8 cellular contexts compared by ENCODE assay signal in the genomic region with DNA sequence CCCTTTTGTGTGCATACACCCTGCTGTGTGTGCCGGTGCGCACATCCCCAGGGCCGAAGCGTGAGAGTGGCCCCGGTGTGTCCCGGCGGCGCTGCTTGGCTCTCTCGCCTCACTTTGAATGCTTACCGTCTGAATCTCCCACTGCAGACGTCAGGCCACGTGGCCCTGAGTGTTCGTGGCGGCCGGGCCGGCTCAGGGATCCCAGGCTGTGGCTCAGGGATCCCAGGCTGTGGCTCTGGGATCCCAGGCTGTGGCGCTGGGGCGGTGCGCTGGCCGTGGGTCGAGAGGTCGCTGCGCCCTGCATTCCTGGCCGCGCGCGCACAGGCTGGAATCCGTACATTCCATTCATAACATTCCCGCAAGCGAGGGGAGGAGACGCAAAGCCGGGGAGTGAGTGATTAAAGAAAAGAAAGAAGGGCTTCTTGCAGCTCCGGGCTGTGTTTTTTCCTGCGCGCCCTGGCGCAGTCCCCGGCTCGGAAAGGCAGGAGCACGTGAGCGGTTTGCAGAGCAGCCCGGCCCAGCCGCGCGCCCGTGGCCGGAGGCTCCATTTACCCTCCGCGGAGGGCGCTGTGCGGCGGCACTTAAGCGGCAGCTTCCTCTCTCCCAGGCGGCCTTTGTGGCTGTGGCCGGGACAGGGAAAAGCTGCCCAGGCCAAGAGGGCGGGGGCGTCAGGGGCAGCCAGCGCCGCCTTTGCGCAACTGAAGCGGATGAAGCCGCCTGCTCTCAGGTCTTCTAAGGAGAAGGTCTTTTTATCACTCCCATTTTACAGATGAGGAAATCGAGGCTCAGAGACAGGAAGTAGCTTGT.
DNase-seq lines count a peak whose midpoint lies in the region; ATAC-seq and TF ChIP-seq lines count a peak whose summit lies in the region.

No MANE protein-coding gene starts in this region.

- DNase-seq in AG09319 (ENCODE audit: extremely low read depth, low read depth) (peak; percentile 77), NCI-H2227 (lab: John Stamatoyannopoulos, UW; ENCODE audit: unreplicated experiment) (peak; percentile 56), ecto neural progenitor cell (ENCODE audit: low spot score) (peak; percentile 91), right lobe of liver (peak; percentile 78 to 91 (median 90)), thoracic aorta (ENCODE audit: low spot score) (peak; percentile 56), NCI-H345 (lab: John Stamatoyannopoulos, UW) (no peak)
- DNase-seq in stimulated activated CD4-positive, alpha-beta T cell treated with anti-CD3 and anti-CD28 coated beads, Interleukin-4, amount 100 ng/mL, for 4 hours: no peak
- DNase-seq in stimulated activated CD4-positive, alpha-beta T cell treated with anti-CD3 and anti-CD28 coated beads, Interleukin-2, amount 100 ng/mL, for 48 hours: no peak

- no peaks in the 10 kb centered on the region for H3K36me3 ChIP-seq in right lobe of liver
- H3K36me3 ChIP-seq in thoracic aorta: no peaks in the 10 kb centered on the region

- peak; percentile 82 for TF ChIP-seq POLR2A in right lobe of liver (IDR thresholded peaks at IDR 0.05)

- ATAC-seq in right lobe of liver (peak; percentile 77 to 83 (median 78)), thoracic aorta (ENCODE audit: insufficient number of reproducible peaks, low FRiP score, low read depth) (peak; percentile 50)

- peaks cover 0 to 45% (median 19%) of the 10 kb centered on the region in 4 donors for H3K4me1 ChIP-seq in right lobe of liver
- H3K4me1 ChIP-seq in thoracic aorta (ENCODE audit: control insufficient read depth in 1 of 2, low read depth in 2 of 2): peaks cover 38 to 72% of the 10 kb centered on the region in 2 donors

- H3K9me3 ChIP-seq in right lobe of liver (no peaks in the 10 kb centered on the region), thoracic aorta (no peaks in the 10 kb centered on the region)

- intact Hi-C loops in right lobe of liver (cut with DNase I): loop anchor here in 1 of 2 donors (10.0 kb wide), 2 partner anchors 77 to 107 kb away; no protein-coding TSS in a partner anchor

- H3K27ac ChIP-seq in right lobe of liver (peak overlapping the region; percentile 57 to 88 (median 78)), thoracic aorta (peak overlapping the region; percentile 97)

- H3K27me3 ChIP-seq in right lobe of liver (no peaks in the 10 kb centered on the region), thoracic aorta (replicated peaks; ENCODE audit: insufficient read depth) (no peaks in the 10 kb centered on the region)

- WGBS in right lobe of liver (ENCODE audit: insufficient coverage, low coverage, low lambda C conversion rate, missing lambda C conversion rate): 0% methylated on average over 16 of the region's 62 CpGs

- peak overlapping the region; percentile 38 to 48 (median 45) for H3K4me3 ChIP-seq in right lobe of liver
- peak overlapping the region; percentile 54 for H3K4me3 ChIP-seq in thoracic aorta

- TF ChIP-seq CTCF in AG09319 (IDR thresholded peaks at IDR 0.05; ENCODE audit: low read depth, low read length) (no peak; the same call in 1 of the 2 replicates), right lobe of liver (IDR thresholded peaks at IDR 0.05) (peak; percentile 9 to 40 (median 32)), thoracic aorta (IDR thresholded peaks at IDR 0.05) (no peak)

Comparison
In these comparisons a context has a peak if more than half of its experiments do, and no peak if none do; other contexts are left out.
1. DNase-seq: peak in AG09319 (single experiment), NCI-H2227 (single experiment), ecto neural progenitor cell (single experiment), right lobe of liver (3 of 3) and thoracic aorta (single experiment); none in NCI-H345 (single experiment), stimulated activated CD4-positive, alpha-beta T cell treated with anti-CD3 and anti-CD28 coated beads, Interleukin-4, amount 100 ng/mL, for 4 hours (0 of 2) and stimulated activated CD4-positive, alpha-beta T cell treated with anti-CD3 and anti-CD28 coated beads, Interleukin-2, amount 100 ng/mL, for 48 hours (0 of 2).
2. CTCF ChIP-seq: peak in right lobe of liver (4 of 4); none in AG09319 (single experiment) and thoracic aorta (single experiment).